In genomic region chr5:76175051-76175666, GRCh38 we compare ENCODE assay signal across 7 cellular contexts.
A peak's percentile ranks its signal among the peaks of the same experiment; 100 is the strongest.
DNase-seq lines count a peak whose midpoint lies in the region; TF ChIP-seq lines count a peak whose summit lies in the region.

No MANE protein-coding gene starts in this region.

- no peaks in the 10 kb centered on the region for H3K36me3 ChIP-seq in mesenchymal stem cell (ENCODE audit: control insufficient read depth in 1 of 2, insufficient read depth in 2 of 2, low read depth in 1 of 2, low read length in 2 of 2)

- H2AK5ac ChIP-seq in H9 (ENCODE audit: insufficient read length, low read length) (no peak overlapping the region), mesenchymal stem cell (ENCODE audit: low read length, severe bottlenecking) (no peak overlapping the region)

- DNase-seq in GDM1 (lab: John Stamatoyannopoulos, UW) (peak; percentile 12), H9 (peak; percentile 68), NCI-H146 (lab: John Stamatoyannopoulos, UW) (peak; percentile 24), chondrocyte (ENCODE audit: low spot score) (no peak), mesenchymal stem cell (peak; percentile 38), stromal cell of bone marrow (ENCODE audit: low read depth) (peak; percentile 8)

- no peak overlapping the region for H3K4me3 Mint-ChIP-seq in H9
- no peak overlapping the region for H3K4me3 Mint-ChIP-seq in chondrocyte (ENCODE audit: unreplicated experiment)

- H2BK120ac ChIP-seq in H9 (ENCODE audit: low read depth, low read length, poor library complexity, severe bottlenecking) (no peak overlapping the region), mesenchymal stem cell (ENCODE audit: low read depth, low read length) (no peak overlapping the region)

- no peaks in the 10 kb centered on the region for H3K23me2 ChIP-seq in H9 (ENCODE audit: insufficient read length, low read depth, low read length, poor library complexity, severe bottlenecking)

- no peak overlapping the region for H3K4me2 ChIP-seq in H9 (ENCODE audit: insufficient read depth, insufficient read length, low read length)
- no peak overlapping the region for H3K4me2 ChIP-seq in mesenchymal stem cell (ENCODE audit: low read length, poor library complexity, severe bottlenecking)

- H3K4me3 ChIP-seq in WI38 (ENCODE audit: low read depth, low read length), result no peak overlapping the region
- no peak overlapping the region for H3K4me3 ChIP-seq in mesenchymal stem cell (ENCODE audit: insufficient read depth in 1 of 2, low read depth in 1 of 2, low read length in 2 of 2)

- H3K9ac ChIP-seq in H9 (ENCODE audit: extremely low read depth, insufficient read length, low read length) (no peak overlapping the region), mesenchymal stem cell (ENCODE audit: low read length) (no peak overlapping the region)

- H3K9me3 Mint-ChIP-seq in H9 (0 out of 5 replicates have a peak, but pooled peaks cover 0 to 7% of the 10 kb centered on the region in 2 experiments), chondrocyte (ENCODE audit: low read depth) (no peaks in the 10 kb centered on the region)

- no peaks in the 10 kb centered on the region for H3K79me1 ChIP-seq in H9 (ENCODE audit: insufficient read depth, low read depth, low read length, poor library complexity, severe bottlenecking)
- H3K79me1 ChIP-seq in mesenchymal stem cell (replicated peaks; ENCODE audit: low read length, poor library complexity, severe bottlenecking), result no peaks in the 10 kb centered on the region

- H3K56ac ChIP-seq in H9 (ENCODE audit: insufficient read length, low read depth, low read length), result no peak overlapping the region

- no peak overlapping the region for H4K91ac ChIP-seq in H9 (ENCODE audit: insufficient read length, low read depth, low read length)
- no peak overlapping the region for H4K91ac ChIP-seq in mesenchymal stem cell (ENCODE audit: low read length)

- H4K8ac ChIP-seq in H9 (replicated peaks; ENCODE audit: insufficient read length, low read depth, low read length) (no peak overlapping the region), mesenchymal stem cell (ENCODE audit: low read length) (no peak overlapping the region)

- H3K27ac ChIP-seq in H9 (ENCODE audit: insufficient read length, low read depth, low read length) (no peak overlapping the region), mesenchymal stem cell (ENCODE audit: low read length, poor library complexity, severe bottlenecking) (no peak overlapping the region)

- H3K36me3 Mint-ChIP-seq in H9 (ENCODE audit: insufficient read depth in 1 of 3, low read depth in 3 of 3) (no peaks in the 10 kb centered on the region; a peak in 1 of 7 replicates), chondrocyte (ENCODE audit: low read depth) (no peaks in the 10 kb centered on the region)

- no peak overlapping the region for H4K5ac ChIP-seq in H9 (ENCODE audit: insufficient read length, low read depth, low read length)

- no peak overlapping the region for H3K23ac ChIP-seq in H9 (ENCODE audit: insufficient read length, low read depth, low read length)
- H3K23ac ChIP-seq in mesenchymal stem cell (ENCODE audit: low read length in 2 of 2), result no peak overlapping the region

- no peak overlapping the region for H2BK15ac ChIP-seq in H9 (ENCODE audit: low read depth, low read length)
- no peak overlapping the region for H2BK15ac ChIP-seq in mesenchymal stem cell (ENCODE audit: low read depth, poor library complexity, severe bottlenecking)

- H3K18ac ChIP-seq in H9 (ENCODE audit: insufficient read length, low read depth, low read length), result no peak overlapping the region
- H3K18ac ChIP-seq in mesenchymal stem cell (ENCODE audit: low read depth in 1 of 2, low read length in 2 of 2), result no peak overlapping the region

- TF ChIP-seq CTCF in H9 (conservative IDR thresholded peaks at IDR 0.05), result peak; percentile 93
- TF ChIP-seq CTCF in WI38 (IDR thresholded peaks at IDR 0.05; ENCODE audit: low read depth, low read length), result peak; percentile 76
- peak; percentile 84 for TF ChIP-seq CTCF in chondrocyte (IDR thresholded peaks at IDR 0.05)

- H3K14ac ChIP-seq in H9 (ENCODE audit: insufficient read depth, low read length) (no peak overlapping the region), mesenchymal stem cell (ENCODE audit: low read length in 2 of 2) (no peak overlapping the region)

- H3K27ac Mint-ChIP-seq in H9 (no peak overlapping the region), chondrocyte (ENCODE audit: unreplicated experiment) (no peak overlapping the region)

- whole genome bisulfite sequencing in H9 (ENCODE audit: extremely low coverage, insufficient read length, low lambda C conversion rate), result no CpG with 5 or more reads among the region's 6 CpGs
- WGBS in mesenchymal stem cell, result 45% methylated on average over 6 of the region's 6 CpGs

- H2BK5ac ChIP-seq in H9 (ENCODE audit: insufficient read length, low read length), result no peak overlapping the region
- H2BK5ac ChIP-seq in mesenchymal stem cell (ENCODE audit: low read depth, low read length, poor library complexity, severe bottlenecking), result no peak overlapping the region

- no peak overlapping the region for H3T11ph ChIP-seq in H9 (ENCODE audit: low read length)

- H3K4me1 ChIP-seq in H9 (ENCODE audit: insufficient read depth, low read length) (no peaks in the 10 kb centered on the region), mesenchymal stem cell (ENCODE audit: control insufficient read depth, insufficient read depth, low read depth, low read length) (peaks cover 1% of the 10 kb centered on the region)

- H3K27me3 ChIP-seq in H9 (ENCODE audit: insufficient read depth, low read length), result no peaks in the 10 kb centered on the region
- no peaks in the 10 kb centered on the region for H3K27me3 ChIP-seq in mesenchymal stem cell (ENCODE audit: control insufficient read depth in 1 of 2, insufficient read depth in 1 of 2, low read length in 2 of 2)

- H3K4ac ChIP-seq in H9 (ENCODE audit: low read depth, low read length) (no peak overlapping the region), mesenchymal stem cell (ENCODE audit: low read depth in 1 of 2, low read length in 2 of 2) (no peak overlapping the region)

- H3K27me3 Mint-ChIP-seq in H9 (ENCODE audit: low read depth) (no peaks in the 10 kb centered on the region), chondrocyte (ENCODE audit: low read depth) (no peaks in the 10 kb centered on the region)

- H3K4me1 Mint-ChIP-seq in H9 (peaks cover 10 to 14% of the 10 kb centered on the region in 2 experiments), chondrocyte (ENCODE audit: low read depth) (no peaks in the 10 kb centered on the region)

- H2BK20ac ChIP-seq in H9 (ENCODE audit: low read depth, low read length, poor library complexity, severe bottlenecking), result no peak overlapping the region

- H3K9me3 ChIP-seq in H9 (ENCODE audit: control insufficient read depth, low read depth, low read length), result no peaks in the 10 kb centered on the region
- H3K9me3 ChIP-seq in mesenchymal stem cell (ENCODE audit: control insufficient read depth, low read length), result no peaks in the 10 kb centered on the region

- H3K79me2 ChIP-seq in H9 (ENCODE audit: insufficient read depth, low read length), result no peaks in the 10 kb centered on the region

- H2AFZ ChIP-seq in H9 (ENCODE audit: low read length) (no peak overlapping the region), mesenchymal stem cell (ENCODE audit: low read depth, low read length) (no peak overlapping the region)

- no peak overlapping the region for H2BK12ac ChIP-seq in H9 (ENCODE audit: insufficient read length, low read depth, low read length)
- H2BK12ac ChIP-seq in mesenchymal stem cell (ENCODE audit: low read length in 2 of 2), result no peak overlapping the region

- no peaks in the 10 kb centered on the region for H4K20me1 ChIP-seq in H9 (ENCODE audit: control insufficient read depth, insufficient read depth, insufficient read length)
